Comparison of ENCODE assay signal across 9 cellular contexts in genomic region chr7:149773446-149774236, GRCh38. TPM values are rescaled to one million over a fixed set of nuclear protein-coding genes. Genes with fewer than 3 reads are reported as not detected.
DNase-seq lines count a peak whose midpoint lies in the region; ATAC-seq and TF ChIP-seq lines count a peak whose summit lies in the region.
"Had no signal": no experiment of that assay in that cellular context is flagged by ENCODE, and none has a peak within 500 bp of the region (broad histone marks: within the 10 kb centered on the region; RNA-seq: fewer than 3 reads in every experiment).

A gene with protein sequence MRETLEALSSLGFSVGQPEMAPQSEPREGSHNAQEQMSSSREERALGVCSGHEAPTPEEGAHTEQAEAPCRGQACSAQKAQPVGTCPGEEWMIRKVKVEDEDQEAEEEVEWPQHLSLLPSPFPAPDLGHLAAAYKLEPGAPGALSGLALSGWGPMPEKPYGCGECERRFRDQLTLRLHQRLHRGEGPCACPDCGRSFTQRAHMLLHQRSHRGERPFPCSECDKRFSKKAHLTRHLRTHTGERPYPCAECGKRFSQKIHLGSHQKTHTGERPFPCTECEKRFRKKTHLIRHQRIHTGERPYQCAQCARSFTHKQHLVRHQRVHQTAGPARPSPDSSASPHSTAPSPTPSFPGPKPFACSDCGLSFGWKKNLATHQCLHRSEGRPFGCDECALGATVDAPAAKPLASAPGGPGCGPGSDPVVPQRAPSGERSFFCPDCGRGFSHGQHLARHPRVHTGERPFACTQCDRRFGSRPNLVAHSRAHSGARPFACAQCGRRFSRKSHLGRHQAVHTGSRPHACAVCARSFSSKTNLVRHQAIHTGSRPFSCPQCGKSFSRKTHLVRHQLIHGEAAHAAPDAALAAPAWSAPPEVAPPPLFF (minus strand): TSS chr7:149773588. CDS start chr7:149771032, 2,556 bp downstream.

- no peaks in the 10 kb centered on the region for H3K27me3 Mint-ChIP-seq in activated naive CD4-positive, alpha-beta T cell treated with anti-CD3 and anti-CD28 coated beads for 36 hours (ENCODE audit: low read depth)

- no peaks in the 10 kb centered on the region for H3K4me1 ChIP-seq in osteoblast (ENCODE audit: insufficient read depth, low read length)

- H3K4me1 Mint-ChIP-seq in activated naive CD4-positive, alpha-beta T cell treated with anti-CD3 and anti-CD28 coated beads for 36 hours (ENCODE audit: low read depth): peaks cover 6% of the 10 kb centered on the region

- no peak within 1 kb of the TSS for H3K27ac ChIP-seq in osteoblast (ENCODE audit: low read depth, low read length)
- H3K27ac ChIP-seq: SJSA1 had no signal

- intact Hi-C loops in activated naive CD4-positive, alpha-beta T cell treated with anti-CD3 and anti-CD28 coated beads for 36 hours (cut with micrococcal nuclease): loop anchor here (2.0 to 5.0 kb wide), 3 partner anchors 91 to 646 kb away; partner anchors contain the start of gene ZNF425
- intact Hi-C loops in head of caudate nucleus (cut with DNase I): no loop called here

- no peaks in the 10 kb centered on the region for H3K36me3 Mint-ChIP-seq in activated naive CD4-positive, alpha-beta T cell treated with anti-CD3 and anti-CD28 coated beads for 36 hours (ENCODE audit: low read depth)

- ATAC-seq in HG02981 (IDR thresholded peaks at IDR 0.05; ENCODE audit: unreplicated experiment): no peak
- ATAC-seq in HG03520 (IDR thresholded peaks at IDR 0.05; ENCODE audit: unreplicated experiment): no peak

- peaks cover 37% of the 10 kb centered on the region for H3K27me3 ChIP-seq in osteoblast (ENCODE audit: insufficient read depth, low read length)

- no peak within 1 kb of the TSS for H2AFZ ChIP-seq in osteoblast (ENCODE audit: low read length)

- no peak within 1 kb of the TSS for H3K27ac Mint-ChIP-seq in activated naive CD4-positive, alpha-beta T cell treated with anti-CD3 and anti-CD28 coated beads for 36 hours

- DNase-seq in GDM1 (lab: John Stamatoyannopoulos, UW) (peak; percentile 79), NCI-H2196 treated with DMSO at 0.1 percent for 48 hours (lab: John Stamatoyannopoulos, UW; ENCODE audit: unreplicated experiment) (peak; percentile 18), head of caudate nucleus (peak; percentile 34 to 92 (median 70)), osteoblast (ENCODE audit: insufficient read length, low spot score, missing footprints) (peak; percentile 80), dedifferentiated amniotic fluid mesenchymal stem cell (ENCODE audit: extremely low spot score) (no peak)
- peak; percentile 30 for DNase-seq in activated naive CD4-positive, alpha-beta T cell treated with anti-CD3 and anti-CD28 coated beads for 36 hours

- no peaks in the 10 kb centered on the region for H3K36me3 ChIP-seq in osteoblast (ENCODE audit: insufficient read depth, low read length)
- H3K36me3 ChIP-seq: SJSA1 had no signal

- H3K4me3 Mint-ChIP-seq in activated naive CD4-positive, alpha-beta T cell treated with anti-CD3 and anti-CD28 coated beads for 36 hours: peak within 1 kb of the TSS; percentile 71

- H4K20me1 ChIP-seq in osteoblast (ENCODE audit: insufficient read depth, low read length): no peaks in the 10 kb centered on the region

- H3K9me3 ChIP-seq in osteoblast (ENCODE audit: low read depth, low read length): no peaks in the 10 kb centered on the region
- H3K9me3 ChIP-seq: SJSA1 had no signal

- TF ChIP-seq CTCF in osteoblast (IDR thresholded peaks at IDR 0.05; ENCODE audit: extremely low read depth, low read depth, low read length): no peak

- H3K4me3 ChIP-seq in osteoblast (ENCODE audit: insufficient read depth, low read length): peak within 1 kb of the TSS; percentile 48

- CTCF ChIA-PET in activated naive CD4-positive, alpha-beta T cell treated with anti-CD3 and anti-CD28 coated beads for 36 hours (lab: Charles Lee): interaction anchor here (2.1 kb wide), 1 partner anchor 32 kb away, joined by 7 read pairs; no protein-coding TSS in a partner anchor

- no peaks in the 10 kb centered on the region for H3K79me2 ChIP-seq in osteoblast (ENCODE audit: insufficient read depth, low read length)

- H3K4me2 ChIP-seq in osteoblast (ENCODE audit: insufficient read depth, low read length): peak within 1 kb of the TSS; percentile 45

- H3K9me3 Mint-ChIP-seq in activated naive CD4-positive, alpha-beta T cell treated with anti-CD3 and anti-CD28 coated beads for 36 hours: no peaks in the 10 kb centered on the region

RNA-seq across cellular contexts. Expression of the gene that starts here (rescaled TPM):
- total RNA-seq in activated naive CD4-positive, alpha-beta T cell treated with anti-CD3 and anti-CD28 coated beads for 36 hours: under 1 TPM; 0.47 to 0.93 TPM
- not detected in 2 replicates for total RNA-seq in osteoblast
- total RNA-seq: SJSA1 had no signal

Comparison
In these comparisons a context has a peak if more than half of its experiments do, and no peak if none do; other contexts are left out.
1. Peak in DNase-seq in activated naive CD4-positive, alpha-beta T cell treated with anti-CD3 and anti-CD28 coated beads for 36 hours; RNA of the gene not detected or under 1 TPM.
2. Peak in DNase-seq, H3K4me3 ChIP-seq and H3K4me2 ChIP-seq in osteoblast; RNA of the gene not detected or under 1 TPM.